In genomic region chr10:132965411-132966057, GRCh38 we compare ENCODE assay signal across 26 cellular contexts. TPM values are rescaled to one million over a fixed set of nuclear protein-coding genes. Genes with fewer than 3 reads are reported as not detected.
DNase-seq lines count a peak whose midpoint lies in the region; ATAC-seq, FAIRE-seq and TF ChIP-seq lines count a peak whose summit lies in the region.
"Had no signal": no experiment of that assay in that cellular context is flagged by ENCODE, and none has a peak within 500 bp of the region (broad histone marks: within the 10 kb centered on the region; RNA-seq: fewer than 3 reads in every experiment).

No MANE protein-coding gene starts in this region.

- H3K36me3 Mint-ChIP-seq in activated T-cell treated with anti-CD3 and anti-CD28 coated beads, Interleukin-2, amount 50 U/mL, for 4 hours (ENCODE audit: insufficient read depth) = no peaks in the 10 kb centered on the region
- H3K36me3 Mint-ChIP-seq: activated CD4-positive, alpha-beta memory T cell treated with anti-CD3 and anti-CD28 coated beads for 36 hours had no signal

- ATAC-seq in activated T-cell treated with anti-CD3 and anti-CD28 coated beads, Interleukin-2, amount 50 U/mL, for 4 hours = no peak
- no peak for ATAC-seq in GM21786 (IDR thresholded peaks at IDR 0.05; ENCODE audit: unreplicated experiment)
- ATAC-seq: right cardiac atrium, upper lobe of right lung had no signal

- H3K27me3 ChIP-seq in kidney epithelial cell (ENCODE audit: control insufficient read depth, insufficient read depth, low read length) = peaks cover 3% of the 10 kb centered on the region
- no peaks in the 10 kb centered on the region for H3K27me3 ChIP-seq in small intestine (ENCODE audit: control insufficient read depth in 2 of 2, insufficient read depth in 2 of 2, low read length in 2 of 2)
- H3K27me3 ChIP-seq: colonic mucosa had no signal

- no peaks in the 10 kb centered on the region for H3K9me3 Mint-ChIP-seq in activated T-cell treated with anti-CD3 and anti-CD28 coated beads, Interleukin-2, amount 50 U/mL, for 4 hours
- H3K9me3 Mint-ChIP-seq: activated B cell treated with CpG ODN at 0.5 μM for 24 hours; activated CD4-positive, alpha-beta memory T cell treated with anti-CD3 and anti-CD28 coated beads for 36 hours; activated naive CD4-positive, alpha-beta T cell treated with anti-CD3 and anti-CD28 coated beads for 36 hours had no signal

- no peaks in the 10 kb centered on the region for H3K36me3 ChIP-seq in kidney epithelial cell (ENCODE audit: control insufficient read depth, insufficient read depth, low read length)
- no peaks in the 10 kb centered on the region for H3K36me3 ChIP-seq in small intestine (ENCODE audit: control insufficient read depth in 2 of 2, insufficient read depth in 2 of 2, low read length in 2 of 2)
- H3K36me3 ChIP-seq: colonic mucosa, MG63, upper lobe of right lung had no signal

- 56 to 80% (median 69%) methylated on average over 26 of the region's 26 CpGs for WGBS in small intestine, 3 donors

- no peaks in the 10 kb centered on the region for H3K9me3 ChIP-seq in small intestine (ENCODE audit: control insufficient read depth, low read depth)
- H3K9me3 ChIP-seq: colonic mucosa, MG63, upper lobe of right lung had no signal

- H3K4me3 ChIP-seq in kidney epithelial cell (ENCODE audit: low read depth, low read length) (peak overlapping the region; percentile 51), small intestine (ENCODE audit: low read depth in 1 of 2, low read length in 2 of 2) (no peak overlapping the region)
- H3K4me3 ChIP-seq: colonic mucosa, MG63, SK-N-MC had no signal

- FAIRE-seq in small intestine (lab: Jason Lieb, UNC) = no peak
- FAIRE-seq: D721Med, endometrium had no signal

- H3K27me3 Mint-ChIP-seq in activated T-cell treated with anti-CD3 and anti-CD28 coated beads, Interleukin-2, amount 50 U/mL, for 4 hours (ENCODE audit: low read depth) = peaks cover 41% of the 10 kb centered on the region

- H3K4me1 ChIP-seq in small intestine (ENCODE audit: control insufficient read depth in 2 of 2, insufficient read depth in 1 of 2, low read depth in 1 of 2, low read length in 1 of 2) = no peaks in the 10 kb centered on the region
- H3K4me1 ChIP-seq: colonic mucosa had no signal

- peaks cover 29% of the 10 kb centered on the region for H3K4me1 Mint-ChIP-seq in activated T-cell treated with anti-CD3 and anti-CD28 coated beads, Interleukin-2, amount 50 U/mL, for 4 hours (ENCODE audit: low read depth)

- peak overlapping the region; percentile 70 for H3K27ac ChIP-seq in VCaP
- no peak overlapping the region for H3K27ac ChIP-seq in small intestine (ENCODE audit: low read depth in 1 of 2, low read length in 1 of 2)
- H3K27ac ChIP-seq: colonic mucosa, SK-N-MC, upper lobe of right lung had no signal

- DNase-seq in activated T-cell treated with anti-CD3 and anti-CD28 coated beads, Interleukin-2, amount 50 U/mL, for 4 hours = no peak
- no peak for DNase-seq in activated T-cell treated with anti-CD3 and anti-CD28 coated beads, Interleukin-2, amount 50 U/mL, for 48 hours
- DNase-seq in kidney epithelial cell (ENCODE audit: low read depth) (no peak), small intestine (peak; percentile 40), HCEC 1CT (no peak)
- DNase-seq in stimulated activated CD4-positive, alpha-beta T cell treated with anti-CD3 and anti-CD28 coated beads, Interleukin-15, amount 100 ng/mL, for 24 hours = no peak
- DNase-seq: activated B cell treated with CpG ODN at 0.5 μM for 24 hours; activated naive CD4-positive, alpha-beta T cell treated with anti-CD3 and anti-CD28 coated beads for 36 hours; activated T-cell treated with anti-CD3 and anti-CD28 coated beads for 4 hours; colonic mucosa; GDM1; H9; IMR-90; MG63; NCI-H1694; NK-92 treated with Interleukin-12 subunit alpha and Interleukin-12 subunit beta, amount 100 ng/mL, for 24 hours; right cardiac atrium; stimulated activated naive CD4-positive, alpha-beta T cell had no signal

- peak overlapping the region; percentile 33 for H3K4me3 Mint-ChIP-seq in activated T-cell treated with anti-CD3 and anti-CD28 coated beads, Interleukin-2, amount 50 U/mL, for 4 hours
- H3K4me3 Mint-ChIP-seq: activated B cell treated with CpG ODN at 0.5 μM for 24 hours; activated CD4-positive, alpha-beta memory T cell treated with anti-CD3 and anti-CD28 coated beads for 36 hours; activated naive CD4-positive, alpha-beta T cell treated with anti-CD3 and anti-CD28 coated beads for 36 hours; H9 had no signal

- TF ChIP-seq CTCF in VCaP (conservative IDR thresholded peaks at IDR 0.05) (no peak), kidney epithelial cell (IDR thresholded peaks at IDR 0.05; ENCODE audit: insufficient read depth, low read length, poor library complexity, severe bottlenecking) (no peak)

RNA-seq across cellular contexts. Expression of gene CFAP46, which starts 23.2 kb away (rescaled TPM):
- under 1 TPM; 0.22 to 0.53 (median 0.42) TPM for total RNA-seq in activated T-cell treated with anti-CD3 and anti-CD28 coated beads, Interleukin-2, amount 50 U/mL, for 4 hours
- 3.8 and 5.1 TPM in 2 replicates for total RNA-seq in kidney epithelial cell
- polyA plus RNA-seq in small intestine = under 1 TPM in 1 of 3 donors, not detected in 2; 0.27 TPM
- total RNA-seq: activated naive CD4-positive, alpha-beta T cell treated with anti-CD3 and anti-CD28 coated beads for 36 hours; RPMI7951 had no signal
